Comparison of ENCODE assay signal across 13 cellular contexts in genomic region chr12:25322351-25322750, GRCh38.
DNase-seq lines count a peak whose midpoint lies in the region; ATAC-seq and TF ChIP-seq lines count a peak whose summit lies in the region.
"Had no signal": no experiment of that assay in that cellular context is flagged by ENCODE, and none has a peak within 500 bp of the region (broad histone marks: within the 10 kb centered on the region; RNA-seq: fewer than 3 reads in every experiment).

No MANE protein-coding gene starts in this region.

- POLR2A ChIA-PET in activated naive CD8-positive, alpha-beta T cell treated with anti-CD3 and anti-CD28 coated beads, Interleukin-2, amount 10 ng/mL, durations not matched to agents 7 days and 5 days (lab: Charles Lee) = interaction anchor here (0.6 to 2.2 kb wide), 3 partner anchors 11 to 71 kb away, joined by 3 to 14 read pairs (median 4); partner anchors contain the start of gene KRAS

- H3K4me3 ChIP-seq in KMS-11 (IDR thresholded peaks at IDR 0.05; ENCODE audit: insufficient read depth, low read depth, low read length) (no peak overlapping the region), osteoblast (ENCODE audit: insufficient read depth, low read length) (peak overlapping the region; percentile 15)

- H3K36me3 Mint-ChIP-seq in activated CD4-positive, alpha-beta T cell treated with anti-CD3 and anti-CD28 coated beads, Interleukin-2, amount 10 ng/mL, durations not matched to agents 24 days and 14 days (ENCODE audit: low read depth) = no peaks in the 10 kb centered on the region
- H3K36me3 Mint-ChIP-seq in activated naive CD8-positive, alpha-beta T cell treated with anti-CD3 and anti-CD28 coated beads, Interleukin-2, amount 10 ng/mL, durations not matched to agents 7 days and 5 days = no peaks in the 10 kb centered on the region
- H3K36me3 Mint-ChIP-seq: WTC11 had no signal

- H3K4me1 Mint-ChIP-seq in activated CD4-positive, alpha-beta T cell treated with anti-CD3 and anti-CD28 coated beads, Interleukin-2, amount 10 ng/mL, durations not matched to agents 24 days and 14 days = peaks cover 47% of the 10 kb centered on the region
- H3K4me1 Mint-ChIP-seq in activated naive CD8-positive, alpha-beta T cell treated with anti-CD3 and anti-CD28 coated beads, Interleukin-2, amount 10 ng/mL, durations not matched to agents 7 days and 5 days = peaks cover 37% of the 10 kb centered on the region

- H3K9ac ChIP-seq in KMS-11 = no peak overlapping the region

- H3K4me2 ChIP-seq in KMS-11 (peak overlapping the region; percentile 56; the same call in 1 of the 2 replicates), osteoblast (ENCODE audit: insufficient read depth, low read length) (peak overlapping the region; percentile 6)

- ATAC-seq in activated naive CD8-positive, alpha-beta T cell treated with anti-CD3 and anti-CD28 coated beads, Interleukin-2, amount 10 ng/mL, durations not matched to agents 7 days and 5 days (ENCODE audit: low read depth) = peak; percentile 74
- no peak for ATAC-seq in GM18868 (IDR thresholded peaks at IDR 0.05; ENCODE audit: unreplicated experiment)
- ATAC-seq: Panc1, WTC11 had no signal

- H3K27me3 ChIP-seq in KMS-11 (ENCODE audit: insufficient read depth, low read depth) (no peaks in the 10 kb centered on the region), osteoblast (ENCODE audit: insufficient read depth, low read length) (peaks cover 3% of the 10 kb centered on the region)

- H3K4me1 ChIP-seq in KMS-11 (ENCODE audit: low read depth, poor library complexity, severe bottlenecking) (peaks cover 89% of the 10 kb centered on the region), osteoblast (ENCODE audit: insufficient read depth, low read length) (peaks cover 16% of the 10 kb centered on the region)

- intact Hi-C loops in activated CD4-positive, alpha-beta T cell treated with anti-CD3 and anti-CD28 coated beads, Interleukin-2, amount 10 ng/mL, durations not matched to agents 24 days and 14 days (cut with micrococcal nuclease) = loop anchor here (5.0 kb wide), 4 partner anchors 45 to 420 kb away; partner anchors contain the start of genes DNAI7 and ETFRF1

- no peaks in the 10 kb centered on the region for H3K9me3 Mint-ChIP-seq in activated CD4-positive, alpha-beta T cell treated with anti-CD3 and anti-CD28 coated beads, Interleukin-2, amount 10 ng/mL, durations not matched to agents 24 days and 14 days
- H3K9me3 Mint-ChIP-seq in activated naive CD8-positive, alpha-beta T cell treated with anti-CD3 and anti-CD28 coated beads, Interleukin-2, amount 10 ng/mL, durations not matched to agents 7 days and 5 days = no peaks in the 10 kb centered on the region
- H3K9me3 Mint-ChIP-seq: WTC11 had no signal

- H3K27ac Mint-ChIP-seq in activated CD4-positive, alpha-beta T cell treated with anti-CD3 and anti-CD28 coated beads, Interleukin-2, amount 10 ng/mL, durations not matched to agents 24 days and 14 days = peak overlapping the region; percentile 81
- peak overlapping the region; percentile 94 for H3K27ac Mint-ChIP-seq in activated naive CD8-positive, alpha-beta T cell treated with anti-CD3 and anti-CD28 coated beads, Interleukin-2, amount 10 ng/mL, durations not matched to agents 7 days and 5 days
- H3K27ac Mint-ChIP-seq: WTC11 had no signal

- no peaks in the 10 kb centered on the region for H3K9me3 ChIP-seq in osteoblast (ENCODE audit: low read depth, low read length)

- H3K4me3 Mint-ChIP-seq in activated CD4-positive, alpha-beta T cell treated with anti-CD3 and anti-CD28 coated beads, Interleukin-2, amount 10 ng/mL, durations not matched to agents 24 days and 14 days = peak overlapping the region; percentile 72
- peak overlapping the region; percentile 85 for H3K4me3 Mint-ChIP-seq in activated naive CD8-positive, alpha-beta T cell treated with anti-CD3 and anti-CD28 coated beads, Interleukin-2, amount 10 ng/mL, durations not matched to agents 7 days and 5 days
- H3K4me3 Mint-ChIP-seq: WTC11 had no signal

- H3K36me3 ChIP-seq in KMS-11 (ENCODE audit: insufficient read depth) = no peaks in the 10 kb centered on the region
- H3K36me3 ChIP-seq in osteoblast (ENCODE audit: insufficient read depth, low read length) = no peaks in the 10 kb centered on the region

- no peak for DNase-seq in activated CD4-positive, alpha-beta T cell treated with anti-CD3 and anti-CD28 coated beads, Interleukin-2, amount 10 ng/mL, durations not matched to agents 24 days and 14 days
- no peak for DNase-seq in activated CD4-positive, alpha-beta T cell treated with anti-CD3 and anti-CD28 coated beads, Interleukin-2, amount 50 U/mL, for 4 hours
- no peak for DNase-seq in activated naive CD8-positive, alpha-beta T cell treated with anti-CD3 and anti-CD28 coated beads, Interleukin-2, amount 10 ng/mL, durations not matched to agents 7 days and 5 days
- no peak for DNase-seq in osteoblast (ENCODE audit: insufficient read length, low spot score, missing footprints)
- DNase-seq in OCI-M1 (lab: John Stamatoyannopoulos, UW) = no peak
- no peak for DNase-seq in COLO668 (lab: John Stamatoyannopoulos, UW; ENCODE audit: unreplicated experiment)
- DNase-seq: NCI-H187 treated with DMSO at 0.1 percent for 48 hours; NCI-H526; stimulated activated CD4-positive, alpha-beta T cell treated with anti-CD3 and anti-CD28 coated beads, Interleukin-12 subunit alpha, Interleukin-12 subunit beta, amount 100 ng/mL, for 4 hours had no signal

- H3K27me3 Mint-ChIP-seq in activated CD4-positive, alpha-beta T cell treated with anti-CD3 and anti-CD28 coated beads, Interleukin-2, amount 10 ng/mL, durations not matched to agents 24 days and 14 days = peaks cover 4% of the 10 kb centered on the region
- H3K27me3 Mint-ChIP-seq in activated naive CD8-positive, alpha-beta T cell treated with anti-CD3 and anti-CD28 coated beads, Interleukin-2, amount 10 ng/mL, durations not matched to agents 7 days and 5 days = no peaks in the 10 kb centered on the region

- H3K79me2 ChIP-seq in KMS-11 (ENCODE audit: insufficient read depth, low read depth) (no peaks in the 10 kb centered on the region), osteoblast (ENCODE audit: insufficient read depth, low read length) (no peaks in the 10 kb centered on the region)

- H2AFZ ChIP-seq in KMS-11 (ENCODE audit: low read depth) = no peak overlapping the region
- no peak overlapping the region for H2AFZ ChIP-seq in osteoblast (ENCODE audit: low read length)

- H4K20me1 ChIP-seq in KMS-11 (ENCODE audit: insufficient read depth) = no peaks in the 10 kb centered on the region
- no peaks in the 10 kb centered on the region for H4K20me1 ChIP-seq in osteoblast (ENCODE audit: insufficient read depth, low read length)

- no peak for TF ChIP-seq CTCF in KMS-11 (conservative IDR thresholded peaks at IDR 0.05; ENCODE audit: low read depth, low read length)
- no peak for TF ChIP-seq CTCF in osteoblast (IDR thresholded peaks at IDR 0.05; ENCODE audit: extremely low read depth, low read depth, low read length)

- H3K27ac ChIP-seq in KMS-11 (no peak overlapping the region), osteoblast (ENCODE audit: low read depth, low read length) (no peak overlapping the region)
